31 cellular contexts compared by ENCODE assay signal in genomic region chr2:139550341-139550740, GRCh38.
"Had no signal": no experiment of that assay in that cellular context is flagged by ENCODE, and none has a peak within 500 bp of the region (broad histone marks: within the 10 kb centered on the region; RNA-seq: fewer than 3 reads in every experiment).

No MANE protein-coding gene starts in this region.

- H3K4me3 ChIP-seq: adrenal gland, ascending aorta, body of pancreas, breast epithelium, cardiac muscle cell had no signal

- H3K9me3 ChIP-seq: adrenal gland, ascending aorta, body of pancreas had no signal

- DNase-seq: activated effector memory CD4-positive, alpha-beta T cell treated with anti-CD3 and anti-CD28 coated beads, Interleukin-2, amount 50 U/mL, for 16 hours; activated effector memory CD4-positive, alpha-beta T cell treated with Interleukin-2 at 50 U/mL for 16 hours; activated gamma-delta T cell; activated gamma-delta T cell treated with Interleukin-2 at 50 U/mL for 16 hours; activated naive CD4-positive, alpha-beta T cell; activated naive CD4-positive, alpha-beta T cell treated with anti-CD3 and anti-CD28 coated beads for 36 hours; activated naive CD4-positive, alpha-beta T cell treated with anti-CD3 and anti-CD28 coated beads, Interleukin-2, amount 10 ng/mL, durations not matched to agents 7 days and 5 days; activated naive CD4-positive, alpha-beta T cell treated with anti-CD3 and anti-CD28 coated beads, Interleukin-2, amount 50 U/mL, for 16 hours; activated naive CD4-positive, alpha-beta T cell treated with Interleukin-2 at 50 U/mL for 16 hours; activated naive CD8-positive, alpha-beta T cell treated with anti-CD3 and anti-CD28 coated beads for 36 hours; activated naive CD8-positive, alpha-beta T cell treated with anti-CD3 and anti-CD28 coated beads, Interleukin-2, amount 10 ng/mL, durations not matched to agents 7 days and 5 days; activated naive CD8-positive, alpha-beta T cell treated with anti-CD3 and anti-CD28 coated beads, Interleukin-2, amount 50 U/mL, for 24 hours; activated T-cell treated with anti-CD3 and anti-CD28 coated beads, Interleukin-2, amount 50 U/mL, for 24 hours; activated T-cell treated with anti-CD3 and anti-CD28 coated beads, Interleukin-2, amount 50 U/mL, for 4 hours; activated T-cell treated with anti-CD3 and anti-CD28 coated beads, Interleukin-2, amount 50 U/mL, for 48 hours; activated T-cell treated with anti-CD3 and anti-CD28 coated beads, Interleukin-2, amount 50 U/mL, for 72 hours; adrenal gland; amniotic stem cell; amygdala; anterior cingulate cortex; aorta; body of pancreas; brain microvascular endothelial cell; caudate nucleus; central memory CD4-positive, alpha-beta T cell; cerebellar nuclear complex had no signal

- H3K4me1 ChIP-seq: adrenal gland, ascending aorta, body of pancreas, breast epithelium had no signal

- H3K27ac ChIP-seq: adrenal gland, ascending aorta, body of pancreas, brain microvascular endothelial cell, breast epithelium, cardiac muscle cell had no signal

- H3K36me3 ChIP-seq: adrenal gland, ascending aorta, brain microvascular endothelial cell, breast epithelium, cardiac muscle cell had no signal

- ATAC-seq: activated naive CD4-positive, alpha-beta T cell treated with anti-CD3 and anti-CD28 coated beads, Interleukin-2, amount 50 U/mL, for 72 hours; activated naive CD8-positive, alpha-beta T cell treated with anti-CD3 and anti-CD28 coated beads, Interleukin-2, amount 50 U/mL, for 24 hours; activated T-cell treated with anti-CD3 and anti-CD28 coated beads, Interleukin-2, amount 50 U/mL, for 4 hours; activated T-cell treated with anti-CD3 and anti-CD28 coated beads, Interleukin-2, amount 50 U/mL, for 72 hours; activated T-helper 17 cell treated with anti-CD3 and anti-CD28 coated beads, Interleukin-2, amount 50 U/mL, for 72 hours; body of pancreas had no signal

- H3K27me3 ChIP-seq: adrenal gland, ascending aorta, body of pancreas, brain microvascular endothelial cell, breast epithelium, cardiac muscle cell had no signal
